In the genomic region with DNA sequence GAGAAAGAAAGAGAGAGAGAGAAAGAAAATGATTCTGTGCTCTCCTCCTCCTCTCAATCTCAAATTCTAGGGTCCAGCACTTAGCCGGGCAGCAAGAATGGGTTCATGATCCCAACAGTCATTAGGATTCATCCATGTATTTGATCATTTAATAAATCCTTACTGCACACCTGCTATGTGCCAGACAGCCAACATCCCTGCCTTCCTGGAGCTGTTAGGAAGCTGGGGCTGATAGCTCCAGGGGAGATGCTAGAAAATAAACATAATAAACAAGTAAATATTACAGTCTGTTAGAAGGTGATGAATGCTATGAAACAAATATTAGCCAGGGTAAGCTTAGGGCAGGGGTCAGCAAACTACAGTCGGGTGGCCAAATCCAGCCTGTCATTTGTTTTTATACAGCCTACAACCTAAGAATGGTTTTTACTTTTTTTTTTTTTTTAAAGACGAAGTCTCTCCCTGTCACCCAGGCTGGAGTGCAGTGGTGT, we compare ENCODE assay signal across 19 cellular contexts. TPM values are rescaled to one million over a fixed set of nuclear protein-coding genes. Genes with fewer than 3 reads are reported as not detected.
DNase-seq lines count a peak whose midpoint lies in the region; ATAC-seq, FAIRE-seq and TF ChIP-seq lines count a peak whose summit lies in the region.
"Had no signal": no experiment of that assay in that cellular context is flagged by ENCODE, and none has a peak within 500 bp of the region (broad histone marks: within the 10 kb centered on the region; RNA-seq: fewer than 3 reads in every experiment).

No MANE protein-coding gene starts in this region.

- TF ChIP-seq POLR2A in HCT116 (IDR thresholded peaks at IDR 0.05; ENCODE audit: borderline replicate concordance, extremely low read depth, insufficient read depth, insufficient read length) (no peak), endothelial cell of umbilical vein (IDR thresholded peaks at IDR 0.05; ENCODE audit: low read depth, low read length) (no peak)

- peaks cover 7% of the 10 kb centered on the region in 2 donors for H3K27me3 Mint-ChIP-seq in T-cell

- no peaks in the 10 kb centered on the region for H3K27me3 ChIP-seq in BLaER1 treated with 17β-estradiol and CSF1 and Interleukin-3, amounts not matched to agents 10 nM and 100 nM
- H3K27me3 ChIP-seq in HCT116 (ENCODE audit: insufficient read depth, low read length) (no peaks in the 10 kb centered on the region), endothelial cell of umbilical vein (ENCODE audit: control insufficient read depth in 2 of 2, insufficient read depth in 2 of 2, low read length in 2 of 2) (no peaks in the 10 kb centered on the region), left lung (peaks cover 0 to 24% of the 10 kb centered on the region in 2 donors)
- H3K27me3 ChIP-seq: body of pancreas, colonic mucosa, MG63 had no signal

- H3K27ac ChIP-seq in BLaER1 treated with 17β-estradiol and CSF1 and Interleukin-3, amounts not matched to agents 10 nM and 100 nM = peak overlapping the region in 7 of 11 experiments; percentile 10 to 79 (median 63); a peak in 10 of 22 replicates
- peak overlapping the region; percentile 72 for H3K27ac ChIP-seq in HCT116 (ENCODE audit: low read depth, low read length)
- H3K27ac ChIP-seq in endothelial cell of umbilical vein (ENCODE audit: insufficient read depth, low read depth, low read length) = peak overlapping the region; percentile 82
- no peak overlapping the region for H3K27ac ChIP-seq in left lung
- H3K27ac ChIP-seq: body of pancreas, colonic mucosa had no signal

- H3K9me2 ChIP-seq in HCT116 (ENCODE audit: insufficient read depth) = no peaks in the 10 kb centered on the region

- intact Hi-C loops in HCT116 (cut with micrococcal nuclease) (no loop called here), endothelial cell of umbilical vein (cut with micrococcal nuclease) (no loop called here), sciatic nerve (cut with DNase I) (no loop called here), left lung (cut with DNase I) (no loop called here)

- RAD21 ChIA-PET in HCT116 (lab: Charles Lee; ENCODE audit: low non-redundant PET in 1 of 2, low total read pairs in 2 of 2, uncharacterized antibody in 2 of 2, unreplicated experiment in 2 of 2) = interaction anchor here in 1 of 2 experiments (0.6 kb wide), 1 partner anchor 137 kb away, joined by 3 read pairs; no protein-coding TSS in a partner anchor

- H3K36me3 ChIP-seq in BLaER1 treated with 17β-estradiol and CSF1 and Interleukin-3, amounts not matched to agents 10 nM and 100 nM = no peaks in the 10 kb centered on the region
- no peaks in the 10 kb centered on the region for H3K36me3 ChIP-seq in HCT116 (ENCODE audit: control insufficient read depth in 1 of 2, insufficient read depth in 2 of 2, low read length in 2 of 2)
- H3K36me3 ChIP-seq in endothelial cell of umbilical vein (ENCODE audit: control insufficient read depth in 2 of 2, extremely low read depth in 1 of 2, insufficient read depth in 2 of 2, low read length in 2 of 2) = no peaks in the 10 kb centered on the region
- H3K36me3 ChIP-seq in left lung = no peaks in the 10 kb centered on the region
- H3K36me3 ChIP-seq: colonic mucosa, MG63 had no signal

- peak overlapping the region in 4 of 11 experiments; percentile 12 to 63 (median 24); a peak in 4 of 22 replicates for H3K9ac ChIP-seq in BLaER1 treated with 17β-estradiol and CSF1 and Interleukin-3, amounts not matched to agents 10 nM and 100 nM
- H3K9ac ChIP-seq in HCT116 (ENCODE audit: low read length) = peak overlapping the region; percentile 31
- peak overlapping the region; percentile 20 for H3K9ac ChIP-seq in endothelial cell of umbilical vein (replicated peaks; ENCODE audit: extremely low read depth, insufficient read depth, low read length)

- no peak for DNase-seq in HCT116 (ENCODE audit: low read depth, low spot score)
- DNase-seq in T-cell = no peak
- no peak for DNase-seq in endothelial cell of umbilical vein (ENCODE audit: low read depth, low spot score)
- no peak for DNase-seq in sciatic nerve (ENCODE audit: low spot score)
- no peak for DNase-seq in RKO (ENCODE audit: low spot score)
- no peak for DNase-seq in G401 (ENCODE audit: low spot score)
- DNase-seq in left lung = no peak
- DNase-seq: colonic mucosa, hypothalamus, NCI-H187, NCI-H446 had no signal

- TF ChIP-seq RAD21 in HCT116 (IDR thresholded peaks at IDR 0.05; ENCODE audit: low read depth) = no peak

- POLR2A ChIA-PET in HCT116 (lab: Charles Lee) (interaction anchor here (0.8 to 1.4 kb wide), 9 partner anchors 9 to 43 kb away, joined by 3 to 8 read pairs (median 7); a partner anchor contains a TSS), T-cell (lab: Charles Lee) (interaction anchor here in 1 of 2 donors (0.6 to 0.9 kb wide), 2 partner anchors 9 to 36 kb away, joined by 3 to 4 read pairs; no protein-coding TSS in a partner anchor), endothelial cell of umbilical vein (lab: Charles Lee) (interaction anchor here (0.5 to 1.3 kb wide), 2 partner anchors 18 to 55 kb away, joined by 3 to 7 read pairs; no protein-coding TSS in a partner anchor)

- CTCF ChIA-PET in HCT116 (lab: Charles Lee) = interaction anchor here (0.8 to 1.6 kb wide), 4 partner anchors 9 to 35 kb away, joined by 4 to 5 read pairs (median 5); no protein-coding TSS in a partner anchor
- CTCF ChIA-PET in T-cell (lab: Charles Lee) = interaction anchor here in 1 of 2 donors (0.9 to 1.6 kb wide), 3 partner anchors 23 to 671 kb away, joined by 3 to 4 read pairs (median 4); a partner anchor contains a TSS
- CTCF ChIA-PET in endothelial cell of umbilical vein (lab: Charles Lee) = interaction anchor here (0.6 to 3.2 kb wide), 8 partner anchors 9 to 112 kb away, joined by 3 to 29 read pairs (median 4); no protein-coding TSS in a partner anchor

- H3K27ac Mint-ChIP-seq in T-cell = peak overlapping the region; percentile 39 to 92
- H3K27ac Mint-ChIP-seq: mesothelial cell of epicardium had no signal

- peaks cover 0 to 5% (median 0%) of the 10 kb centered on the region in 11 experiments; a peak in 2 of 22 replicates for H3K9me3 ChIP-seq in BLaER1 treated with 17β-estradiol and CSF1 and Interleukin-3, amounts not matched to agents 10 nM and 100 nM (replicated peaks in 1 of 11)
- H3K9me3 ChIP-seq in HCT116 (ENCODE audit: control insufficient read depth in 1 of 2, insufficient read depth in 1 of 2, low read depth in 1 of 2, low read length in 2 of 2) (no peaks in the 10 kb centered on the region), endothelial cell of umbilical vein (replicated peaks; ENCODE audit: control insufficient read depth, insufficient read depth, low read length) (no peaks in the 10 kb centered on the region), left lung (no peaks in the 10 kb centered on the region)
- H3K9me3 ChIP-seq: body of pancreas, colonic mucosa, MG63 had no signal

- ATAC-seq in HCT116 = no peak
- ATAC-seq in T-cell (replicated peaks in 1 of 4) = no peak
- ATAC-seq in sciatic nerve = no peak
- ATAC-seq in left lung = no peak
- ATAC-seq: body of pancreas, Right ventricle myocardium inferior had no signal

- H3K9me1 ChIP-seq in endothelial cell of umbilical vein (replicated peaks; ENCODE audit: control insufficient read depth, extremely low read depth, insufficient read depth, low read length) = no peaks in the 10 kb centered on the region

- H3K4me3 ChIP-seq in BLaER1 treated with 17β-estradiol and CSF1 and Interleukin-3, amounts not matched to agents 10 nM and 100 nM = no peak overlapping the region
- H3K4me3 ChIP-seq in HCT116 (replicated peaks in 1 of 2; ENCODE audit: low read depth in 1 of 2, low read length in 2 of 2) (peak overlapping the region in 1 of 2 experiments; percentile 41; a peak in 1 of 4 replicates), endothelial cell of umbilical vein (replicated peaks in 1 of 3; ENCODE audit: insufficient read depth in 1 of 3, low read depth in 1 of 3, low read length in 3 of 3) (no peak overlapping the region), left lung (no peak overlapping the region)
- H3K4me3 ChIP-seq: body of pancreas, colonic mucosa, MG63 had no signal

- H3K9me3 Mint-ChIP-seq in T-cell = no peaks in the 10 kb centered on the region
- H3K9me3 Mint-ChIP-seq: activated naive CD4-positive, alpha-beta T cell treated with anti-CD3 and anti-CD28 coated beads, Interleukin-2, amount 10 ng/mL, durations not matched to agents 7 days and 5 days; mesothelial cell of epicardium; T-helper 2 cell treated with Interferon-gamma antibody and Interleukin-4, amounts not matched to agents 5 μg/mL and 100 μg/mL, for 36 hours had no signal

- peak overlapping the region in 1 of 3 donors; percentile 74 for H3K4me3 Mint-ChIP-seq in T-cell
- H3K4me3 Mint-ChIP-seq: mesothelial cell of epicardium had no signal

- H3K4me2 ChIP-seq in BLaER1 treated with 17β-estradiol and CSF1 and Interleukin-3, amounts not matched to agents 10 nM and 100 nM = peak overlapping the region; percentile 57 to 79 (median 70); a peak in 20 of 22 replicates
- H3K4me2 ChIP-seq in HCT116 (ENCODE audit: low read length) (peak overlapping the region; percentile 84), endothelial cell of umbilical vein (ENCODE audit: insufficient read depth, low read length) (peak overlapping the region; percentile 16)

- BruUV-seq in HCT116 (replicated peaks; lab: Mats Ljungman, UMichigan) (TSS peak; percentile 98), endothelial cell of umbilical vein (replicated peaks; lab: Mats Ljungman, UMichigan) (TSS peak; percentile 79)

- H2AFZ ChIP-seq in HCT116 (ENCODE audit: low read depth, low read length, poor library complexity, severe bottlenecking) (no peak overlapping the region), endothelial cell of umbilical vein (ENCODE audit: low read depth, low read length) (peak overlapping the region; percentile 12)

- H4K20me1 ChIP-seq in BLaER1 treated with 17β-estradiol and CSF1 and Interleukin-3, amounts not matched to agents 10 nM and 100 nM = no peaks in the 10 kb centered on the region
- H4K20me1 ChIP-seq in HCT116 (ENCODE audit: insufficient read depth) (no peaks in the 10 kb centered on the region), endothelial cell of umbilical vein (replicated peaks; ENCODE audit: control insufficient read depth, extremely low read depth, insufficient read depth, low read length) (no peaks in the 10 kb centered on the region)

- H3K36me3 Mint-ChIP-seq in T-cell = no peaks in the 10 kb centered on the region
- H3K36me3 Mint-ChIP-seq: activated naive CD4-positive, alpha-beta T cell treated with anti-CD3 and anti-CD28 coated beads, Interleukin-2, amount 10 ng/mL, durations not matched to agents 7 days and 5 days; mesothelial cell of epicardium had no signal

- H3K4me1 Mint-ChIP-seq in T-cell = peaks cover 18 to 29% (median 28%) of the 10 kb centered on the region in 3 donors
- H3K4me1 Mint-ChIP-seq: mesothelial cell of epicardium had no signal

- no peak for TF ChIP-seq CTCF in HCT116 (IDR thresholded peaks at IDR 0.05 in 2 of 3, conservative IDR thresholded peaks at IDR 0.05 in 1 of 3; ENCODE audit: borderline replicate concordance in 1 of 3, insufficient read depth in 1 of 3, low read depth in 2 of 3, low read length in 2 of 3)
- TF ChIP-seq CTCF in endothelial cell of umbilical vein (IDR thresholded peaks at IDR 0.05; ENCODE audit: extremely low read depth in 1 of 2, insufficient read depth in 1 of 2, low read depth in 1 of 2, low read length in 2 of 2) = no peak
- no peak for TF ChIP-seq CTCF in left lung (IDR thresholded peaks at IDR 0.05)

- H3K79me2 ChIP-seq in HCT116 (ENCODE audit: insufficient read depth, low read length) (peaks cover 6% of the 10 kb centered on the region; the same call in 1 of the 2 replicates), endothelial cell of umbilical vein (ENCODE audit: control insufficient read depth, insufficient read depth, low read length) (no peaks in the 10 kb centered on the region)

- peaks cover 28 to 51% (median 39%) of the 10 kb centered on the region in 10 experiments for H3K4me1 ChIP-seq in BLaER1 treated with 17β-estradiol and CSF1 and Interleukin-3, amounts not matched to agents 10 nM and 100 nM
- peaks cover 66 to 85% of the 10 kb centered on the region in 2 experiments for H3K4me1 ChIP-seq in HCT116 (ENCODE audit: control insufficient read depth in 1 of 2, insufficient read depth in 2 of 2, low read length in 2 of 2)
- peaks cover 23% of the 10 kb centered on the region for H3K4me1 ChIP-seq in endothelial cell of umbilical vein (ENCODE audit: control insufficient read depth, extremely low read depth, insufficient read depth, low read length)
- no peaks in the 10 kb centered on the region for H3K4me1 ChIP-seq in left lung
- H3K4me1 ChIP-seq: body of pancreas, colonic mucosa had no signal

- in situ Hi-C loops in G401 (cut with HindIII; ENCODE audit: low sequenced_read_pairs) = no loop called here

- dilution Hi-C loops in endothelial cell of umbilical vein (cut with MboI; ENCODE audit: extremely low pct_ligation_motif_present, low sequenced_read_pairs) = no loop called here

- peak; percentile 35 for FAIRE-seq in endothelial cell of umbilical vein (lab: Jason Lieb, UNC)

RNA-seq across cellular contexts. Expression of a gene that starts 9.9 kb away (rescaled TPM):
- 4.7 TPM for total RNA-seq in HCT116 (2021; ENCODE audit: unreplicated experiment)
- polyA plus RNA-seq in HCT116 (2012) = 5.5 and 6.0 TPM in 2 replicates
- under 1 TPM in 1 of 5 donors, not detected in 4; 0.19 TPM for total RNA-seq in T-cell
- 0.18 and 0.49 TPM in 2 replicates for total RNA-seq in endothelial cell of umbilical vein
- polyA plus RNA-seq in endothelial cell of umbilical vein = 0.03 and 0.04 TPM in 2 replicates
- 0.04 and 0.08 TPM in 2 replicates for polyA plus RNA-seq in endothelial cell of umbilical vein (2011; cell fraction: cytosol; rRNA removed)
- polyA plus RNA-seq in endothelial cell of umbilical vein (2011; cell fraction: nucleus; rRNA removed) = 0.04 and 0.05 TPM in 2 replicates
- polyA plus RNA-seq in endothelial cell of umbilical vein (2012) = 0.25 TPM in 1 of 2 replicates, not detected in the other
- not detected in 2 replicates for polyA minus RNA-seq in endothelial cell of umbilical vein
- polyA minus RNA-seq in endothelial cell of umbilical vein (2011; cell fraction: cytosol; rRNA and poly(A)+ RNA removed) = not detected
- not detected in 2 replicates for polyA minus RNA-seq in endothelial cell of umbilical vein (2011; cell fraction: nucleus; rRNA and poly(A)+ RNA removed)
- total RNA-seq in sciatic nerve = 1.6 TPM
- not detected in 2 replicates for total RNA-seq in G401 (2014; rRNA removed; shearing (Covaris generic))
- not detected for total RNA-seq in left lung
- total RNA-seq: body of pancreas, colonic mucosa, mesothelial cell of epicardium, Right ventricle myocardium inferior, temporal lobe had no signal

RNA-seq across cellular contexts. Expression of a gene that starts 41.9 kb away (rescaled TPM):
- total RNA-seq in HCT116 (2021; ENCODE audit: unreplicated experiment) (16.4 TPM), T-cell (under 1 TPM in 3 of 5 donors, not detected in 2; 0.41 to 0.69 (median 0.66) TPM), endothelial cell of umbilical vein (4.2 and 6.5 TPM in 2 replicates), sciatic nerve (13.4 TPM), left lung (10 to 100 TPM; 11.4 to 11.9 TPM)
- 17.8 and 22.1 TPM in 2 replicates for polyA plus RNA-seq in HCT116 (2012)
- polyA plus RNA-seq in endothelial cell of umbilical vein = 3.5 and 4.9 TPM in 2 replicates
- 2.5 and 3.0 TPM in 2 replicates for polyA plus RNA-seq in endothelial cell of umbilical vein (2011; cell fraction: cytosol; rRNA removed)
- 0.63 and 1.5 TPM in 2 replicates for polyA plus RNA-seq in endothelial cell of umbilical vein (2011; cell fraction: nucleus; rRNA removed)
- polyA plus RNA-seq in endothelial cell of umbilical vein (2012) = 2.9 and 4.7 TPM in 2 replicates
- 4.7 and 9.5 TPM in 2 replicates for polyA minus RNA-seq in endothelial cell of umbilical vein
- not detected for polyA minus RNA-seq in endothelial cell of umbilical vein (2011; cell fraction: cytosol; rRNA and poly(A)+ RNA removed)
- 0.91 and 2.4 TPM in 2 replicates for polyA minus RNA-seq in endothelial cell of umbilical vein (2011; cell fraction: nucleus; rRNA and poly(A)+ RNA removed)
- 44.0 and 52.2 TPM in 2 replicates for total RNA-seq in G401 (2014; rRNA removed; shearing (Covaris generic))

RNA-seq across cellular contexts. Expression of a gene that starts 51.3 kb away (rescaled TPM):
- 90.1 TPM for total RNA-seq in HCT116 (2021; ENCODE audit: unreplicated experiment)
- polyA plus RNA-seq in HCT116 (2012) = 76.7 and 78.4 TPM in 2 replicates
- total RNA-seq in T-cell = 10 to 100 TPM in 3 of 5 donors, 1 to 10 TPM in 2; 8.6 to 16.8 (median 12.9) TPM
- total RNA-seq in endothelial cell of umbilical vein = 49.6 and 55.4 TPM in 2 replicates
- 39.8 and 48.4 TPM in 2 replicates for polyA plus RNA-seq in endothelial cell of umbilical vein
- 24.3 and 32.3 TPM in 2 replicates for polyA plus RNA-seq in endothelial cell of umbilical vein (2011; cell fraction: cytosol; rRNA removed)
- 24.1 and 24.3 TPM in 2 replicates for polyA plus RNA-seq in endothelial cell of umbilical vein (2011; cell fraction: nucleus; rRNA removed)
- polyA plus RNA-seq in endothelial cell of umbilical vein (2012) = 26.5 and 39.9 TPM in 2 replicates
- polyA minus RNA-seq in endothelial cell of umbilical vein = 21.3 and 22.5 TPM in 2 replicates
- polyA minus RNA-seq in endothelial cell of umbilical vein (2011; cell fraction: cytosol; rRNA and poly(A)+ RNA removed) = 28.0 TPM
- 14.5 and 29.1 TPM in 2 replicates for polyA minus RNA-seq in endothelial cell of umbilical vein (2011; cell fraction: nucleus; rRNA and poly(A)+ RNA removed)
- 43.5 TPM for total RNA-seq in sciatic nerve
- total RNA-seq in G401 (2014; rRNA removed; shearing (Covaris generic)) = 12.8 and 15.3 TPM in 2 replicates
- total RNA-seq in left lung = 10 to 100 TPM; 43.9 to 46.0 TPM

Comparison
In these comparisons a context has a peak if more than half of its experiments do, and no peak if none do; other contexts are left out.
1. H3K27ac ChIP-seq: peak in BLaER1 treated with 17β-estradiol and CSF1 and Interleukin-3, amounts not matched to agents 10 nM and 100 nM (7 of 11), HCT116 (single experiment) and endothelial cell of umbilical vein (single experiment); none in left lung (0 of 2).
2. H3K4me2 ChIP-seq: peak in every context shown above with its lines; median percentile 84 in HCT116; 70 in BLaER1 treated with 17β-estradiol and CSF1 and Interleukin-3, amounts not matched to agents 10 nM and 100 nM; 16 in endothelial cell of umbilical vein.